ENCODE assay signal across 23 cellular contexts in the genomic region with DNA sequence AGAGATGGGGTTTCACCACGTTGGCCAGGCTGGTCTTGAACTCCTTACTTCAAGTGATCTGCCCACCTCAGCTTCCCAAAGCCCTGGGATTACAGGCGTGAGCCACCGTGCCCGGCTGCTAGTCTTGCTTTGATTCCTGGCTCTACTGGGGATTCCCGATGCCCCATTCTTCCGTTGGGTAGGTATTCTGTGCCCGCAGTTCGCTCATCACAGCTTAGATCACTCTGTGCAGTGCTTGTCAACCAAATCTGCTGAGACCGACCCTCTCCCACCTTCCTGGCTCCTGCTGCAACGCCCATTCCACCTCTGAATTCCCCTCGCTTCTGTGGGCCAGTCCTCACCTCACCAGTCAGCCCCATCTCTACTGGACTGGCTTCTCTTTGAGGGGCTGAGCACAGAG. TPM values are rescaled to one million over a fixed set of nuclear protein-coding genes. Genes with fewer than 3 reads are reported as not detected.
DNase-seq lines count a peak whose midpoint lies in the region; ATAC-seq, FAIRE-seq and TF ChIP-seq lines count a peak whose summit lies in the region.
"Had no signal": no experiment of that assay in that cellular context is flagged by ENCODE, and none has a peak within 500 bp of the region (broad histone marks: within the 10 kb centered on the region; RNA-seq: fewer than 3 reads in every experiment).

No MANE protein-coding gene starts in this region.

- POLR2A ChIA-PET in activated CD4-positive, alpha-beta memory T cell treated with anti-CD3 and anti-CD28 coated beads for 36 hours (lab: Charles Lee) = no interaction called here
- POLR2A ChIA-PET in naive thymus-derived CD4-positive, alpha-beta T cell (lab: Charles Lee) = interaction anchor here (0.6 to 13.9 kb wide), 12 partner anchors 9 to 93 kb away, joined by 3 to 566 read pairs (median 4); a partner anchor contains a TSS

- H3K27me3 ChIP-seq in CD4-positive, CD25-positive, alpha-beta regulatory T cell (ENCODE audit: control insufficient read depth, insufficient read depth, low read length) = no peaks in the 10 kb centered on the region
- H3K27me3 ChIP-seq in naive thymus-derived CD4-positive, alpha-beta T cell (ENCODE audit: control insufficient read depth in 2 of 2, insufficient read depth in 2 of 2, low read length in 2 of 2) = no peaks in the 10 kb centered on the region
- H3K27me3 ChIP-seq: adrenal gland, SJSA1 had no signal

- no peak for TF ChIP-seq POLR2A in GM12891 (IDR thresholded peaks at IDR 0.05; ENCODE audit: low read depth, low read length)

- FAIRE-seq in GM12891 (lab: Jason Lieb, UNC) = no peak
- FAIRE-seq: TTC549 had no signal

- peak overlapping the region; percentile 52 for H3K4me3 Mint-ChIP-seq in T-helper 2 cell treated with Interferon-gamma antibody and Interleukin-4, amounts not matched to agents 5 μg/mL and 100 μg/mL, for 36 hours
- H3K4me3 Mint-ChIP-seq in CD4-positive, CD25-positive, alpha-beta regulatory T cell = peak overlapping the region in 3 of 4 donors; percentile 37 to 85 (median 45)
- H3K4me3 Mint-ChIP-seq in activated CD4-positive, alpha-beta memory T cell treated with anti-CD3 and anti-CD28 coated beads for 36 hours = no peak overlapping the region
- H3K4me3 Mint-ChIP-seq in naive thymus-derived CD4-positive, alpha-beta T cell = peak overlapping the region; percentile 58 to 89 (median 76)

- ATAC-seq in CD4-positive, CD25-positive, alpha-beta regulatory T cell (ENCODE audit: low read depth in 2 of 2) = no peak
- no peak for ATAC-seq in naive thymus-derived CD4-positive, alpha-beta T cell

- H3K36me3 ChIP-seq in CD4-positive, CD25-positive, alpha-beta regulatory T cell (ENCODE audit: control insufficient read depth, insufficient read depth, low read length) = peaks cover 23% of the 10 kb centered on the region
- H3K36me3 ChIP-seq in naive thymus-derived CD4-positive, alpha-beta T cell (ENCODE audit: control insufficient read depth in 2 of 3, insufficient read depth in 3 of 3, low read length in 3 of 3) = no peaks in the 10 kb centered on the region
- H3K36me3 ChIP-seq: adrenal gland, HAP-1 had no signal

- peaks cover 37% of the 10 kb centered on the region for H3K4me1 Mint-ChIP-seq in T-helper 2 cell treated with Interferon-gamma antibody and Interleukin-4, amounts not matched to agents 5 μg/mL and 100 μg/mL, for 36 hours (ENCODE audit: low read depth)
- H3K4me1 Mint-ChIP-seq in CD4-positive, CD25-positive, alpha-beta regulatory T cell = peaks cover 5 to 70% (median 25%) of the 10 kb centered on the region in 4 donors
- peaks cover 38% of the 10 kb centered on the region for H3K4me1 Mint-ChIP-seq in activated CD4-positive, alpha-beta memory T cell treated with anti-CD3 and anti-CD28 coated beads for 36 hours (ENCODE audit: low read depth)
- H3K4me1 Mint-ChIP-seq in naive thymus-derived CD4-positive, alpha-beta T cell = peaks cover 27 to 72% (median 47%) of the 10 kb centered on the region in 7 donors

- peaks cover 44% of the 10 kb centered on the region for H3K36me3 Mint-ChIP-seq in T-helper 2 cell treated with Interferon-gamma antibody and Interleukin-4, amounts not matched to agents 5 μg/mL and 100 μg/mL, for 36 hours (ENCODE audit: low read depth)
- H3K36me3 Mint-ChIP-seq in CD4-positive, CD25-positive, alpha-beta regulatory T cell = peaks cover 6% of the 10 kb centered on the region
- H3K36me3 Mint-ChIP-seq in activated CD4-positive, alpha-beta memory T cell treated with anti-CD3 and anti-CD28 coated beads for 36 hours = no peaks in the 10 kb centered on the region
- peaks cover 0 to 33% (median 0%) of the 10 kb centered on the region in 5 donors for H3K36me3 Mint-ChIP-seq in naive thymus-derived CD4-positive, alpha-beta T cell

- DNase-seq in T-helper 2 cell treated with Interferon-gamma antibody and Interleukin-4, amounts not matched to agents 5 μg/mL and 100 μg/mL, for 36 hours (ENCODE audit: low spot score) = no peak
- DNase-seq in T-helper 2 cell (no peak), GM12891 (ENCODE audit: insufficient read length, low spot score) (no peak), retina (no peak)
- DNase-seq in CD4-positive, CD25-positive, alpha-beta regulatory T cell = no peak
- peak; percentile 29 for DNase-seq in activated CD4-positive, alpha-beta memory T cell treated with anti-CD3 and anti-CD28 coated beads for 36 hours
- DNase-seq in naive thymus-derived CD4-positive, alpha-beta T cell = peak in 1 of 9 donors; percentile 38
- no peak for DNase-seq in activated CD4-positive, CD25-positive, alpha-beta regulatory T cell treated with anti-CD3 and anti-CD28 coated beads, Interleukin-2, amount 50 U/mL, for 72 hours
- DNase-seq: activated CD8-positive, alpha-beta memory T cell treated with anti-CD3 and anti-CD28 coated beads for 24 hours; caudate nucleus; effector CD8-positive, alpha-beta T cell; KBM-7; mesendoderm; NCI-H1105 treated with DMSO at 0.1 percent for 48 hours; NCI-H2107; NCI-H69 had no signal

- no peaks in the 10 kb centered on the region for H3K9me3 ChIP-seq in CD4-positive, CD25-positive, alpha-beta regulatory T cell (ENCODE audit: control insufficient read depth in 2 of 2, low read length in 2 of 2)
- no peaks in the 10 kb centered on the region for H3K9me3 ChIP-seq in naive thymus-derived CD4-positive, alpha-beta T cell (ENCODE audit: control insufficient read depth in 2 of 3, low read length in 3 of 3)
- H3K9me3 ChIP-seq: adrenal gland, HAP-1, SJSA1 had no signal

- H3K9me3 Mint-ChIP-seq in T-helper 2 cell treated with Interferon-gamma antibody and Interleukin-4, amounts not matched to agents 5 μg/mL and 100 μg/mL, for 36 hours = no peaks in the 10 kb centered on the region
- peaks cover 0 to 2% (median 0%) of the 10 kb centered on the region in 7 donors for H3K9me3 Mint-ChIP-seq in CD4-positive, CD25-positive, alpha-beta regulatory T cell
- no peaks in the 10 kb centered on the region for H3K9me3 Mint-ChIP-seq in activated CD4-positive, alpha-beta memory T cell treated with anti-CD3 and anti-CD28 coated beads for 36 hours
- peaks cover 0 to 2% (median 0%) of the 10 kb centered on the region in 11 donors for H3K9me3 Mint-ChIP-seq in naive thymus-derived CD4-positive, alpha-beta T cell

- peak overlapping the region; percentile 99 for H3K27ac Mint-ChIP-seq in T-helper 2 cell treated with Interferon-gamma antibody and Interleukin-4, amounts not matched to agents 5 μg/mL and 100 μg/mL, for 36 hours
- H3K27ac Mint-ChIP-seq in CD4-positive, CD25-positive, alpha-beta regulatory T cell = peak overlapping the region; percentile 96 to 100 (median 98)
- peak overlapping the region; percentile 93 for H3K27ac Mint-ChIP-seq in activated CD4-positive, alpha-beta memory T cell treated with anti-CD3 and anti-CD28 coated beads for 36 hours
- H3K27ac Mint-ChIP-seq in naive thymus-derived CD4-positive, alpha-beta T cell = peak overlapping the region; percentile 91 to 100 (median 99)

- H3K27me3 Mint-ChIP-seq in T-helper 2 cell treated with Interferon-gamma antibody and Interleukin-4, amounts not matched to agents 5 μg/mL and 100 μg/mL, for 36 hours (ENCODE audit: low read depth) = no peaks in the 10 kb centered on the region
- H3K27me3 Mint-ChIP-seq in CD4-positive, CD25-positive, alpha-beta regulatory T cell = no peaks in the 10 kb centered on the region
- no peaks in the 10 kb centered on the region for H3K27me3 Mint-ChIP-seq in activated CD4-positive, alpha-beta memory T cell treated with anti-CD3 and anti-CD28 coated beads for 36 hours
- no peaks in the 10 kb centered on the region for H3K27me3 Mint-ChIP-seq in naive thymus-derived CD4-positive, alpha-beta T cell

- peak overlapping the region; percentile 97 for H3K27ac ChIP-seq in CD4-positive, CD25-positive, alpha-beta regulatory T cell (ENCODE audit: insufficient read depth, low read length, poor library complexity, severe bottlenecking)
- peak overlapping the region; percentile 61 for H3K27ac ChIP-seq in naive thymus-derived CD4-positive, alpha-beta T cell (ENCODE audit: low read depth, low read length)
- H3K27ac ChIP-seq: SJSA1 had no signal

- H3K4me3 ChIP-seq in CD4-positive, CD25-positive, alpha-beta regulatory T cell (ENCODE audit: low read depth, low read length) = no peak overlapping the region
- H3K4me3 ChIP-seq in naive thymus-derived CD4-positive, alpha-beta T cell (ENCODE audit: low read length) = no peak overlapping the region
- H3K4me3 ChIP-seq: adrenal gland, HAP-1, SJSA1 had no signal

- intact Hi-C loops in activated CD4-positive, alpha-beta memory T cell treated with anti-CD3 and anti-CD28 coated beads for 36 hours (cut with micrococcal nuclease) = no loop called here
- intact Hi-C loops in naive thymus-derived CD4-positive, alpha-beta T cell (cut with micrococcal nuclease) = loop anchor here (5.0 to 10.0 kb wide), 2 partner anchors 41 to 1586 kb away; a partner anchor contains a TSS

- peaks cover 62% of the 10 kb centered on the region for H3K4me1 ChIP-seq in CD4-positive, CD25-positive, alpha-beta regulatory T cell (ENCODE audit: control insufficient read depth, insufficient read depth, low read length, poor library complexity, severe bottlenecking)
- peaks cover 42 to 61% of the 10 kb centered on the region in 2 donors for H3K4me1 ChIP-seq in naive thymus-derived CD4-positive, alpha-beta T cell (ENCODE audit: control insufficient read depth in 2 of 2, insufficient read depth in 2 of 2, low read length in 2 of 2)

- CTCF ChIA-PET in activated CD4-positive, alpha-beta memory T cell treated with anti-CD3 and anti-CD28 coated beads for 36 hours (lab: Charles Lee) = interaction anchor here (0.6 to 7.0 kb wide), 5 partner anchors 10 to 164 kb away, joined by 3 to 93 read pairs (median 3); a partner anchor contains a TSS
- CTCF ChIA-PET in naive thymus-derived CD4-positive, alpha-beta T cell (lab: Charles Lee) = interaction anchor here (0.6 to 8.3 kb wide), 3 partner anchors 31 to 60 kb away, joined by 3 to 147 read pairs (median 14); a partner anchor contains a TSS

RNA-seq across cellular contexts. Expression of a gene that starts 4.6 kb away (rescaled TPM):
- total RNA-seq in CD4-positive, CD25-positive, alpha-beta regulatory T cell = 35.1 TPM
- polyA plus RNA-seq in CD4-positive, CD25-positive, alpha-beta regulatory T cell = 10 to 100 TPM in 3 of 4 donors, 1 to 10 TPM in 1; 9.7 to 15.0 (median 12.6) TPM
- total RNA-seq in activated CD4-positive, alpha-beta memory T cell treated with anti-CD3 and anti-CD28 coated beads for 36 hours = 10 to 100 TPM; 19.7 to 24.6 TPM
- 10 to 100 TPM; 36.0 to 69.2 (median 60.8) TPM for total RNA-seq in naive thymus-derived CD4-positive, alpha-beta T cell
- polyA plus RNA-seq in naive thymus-derived CD4-positive, alpha-beta T cell = 10 to 100 TPM; 20.2 to 25.4 TPM
- 15.6 TPM for polyA plus RNA-seq in GM12891 (2012; ENCODE audit: low read depth, missing spikeins)

RNA-seq across cellular contexts. Expression of a gene that starts 16.1 kb away (rescaled TPM):
- total RNA-seq in CD4-positive, CD25-positive, alpha-beta regulatory T cell = 3.7 TPM
- under 1 TPM in 2 of 4 donors, not detected in 2; 0.06 to 0.21 TPM for polyA plus RNA-seq in CD4-positive, CD25-positive, alpha-beta regulatory T cell
- under 1 TPM; 0.73 to 1.00 TPM for total RNA-seq in activated CD4-positive, alpha-beta memory T cell treated with anti-CD3 and anti-CD28 coated beads for 36 hours
- 10 to 100 TPM in 2 of 5 experiments, 1 to 10 TPM in 3; 1.1 to 82.8 (median 3.9) TPM for total RNA-seq in naive thymus-derived CD4-positive, alpha-beta T cell
- under 1 TPM; 0.12 to 0.34 TPM for polyA plus RNA-seq in naive thymus-derived CD4-positive, alpha-beta T cell
- 0.36 TPM for polyA plus RNA-seq in GM12891 (2012; ENCODE audit: low read depth, missing spikeins)
- total RNA-seq: A172, Daoy, fibroblast of lung, SJSA1 had no signal
- polyA plus RNA-seq: fibroblast of lung had no signal

RNA-seq across cellular contexts. Expression of a gene that starts 58.7 kb away (rescaled TPM):
- total RNA-seq in CD4-positive, CD25-positive, alpha-beta regulatory T cell = 289 TPM
- 10 to 100 TPM; 45.3 to 79.3 (median 61.5) TPM for polyA plus RNA-seq in CD4-positive, CD25-positive, alpha-beta regulatory T cell
- 10 to 100 TPM; 48.7 to 50.1 TPM for total RNA-seq in activated CD4-positive, alpha-beta memory T cell treated with anti-CD3 and anti-CD28 coated beads for 36 hours
- total RNA-seq in naive thymus-derived CD4-positive, alpha-beta T cell = 100 to 1,000 TPM in 2 of 5 experiments, 10 to 100 TPM in 3; 25.5 to 472 (median 66.7) TPM
- 1 to 10 TPM in 1 of 2 donors, under 1 TPM in 1; 0.83 to 1.0 TPM for polyA plus RNA-seq in naive thymus-derived CD4-positive, alpha-beta T cell
- 7.4 TPM for polyA plus RNA-seq in GM12891 (2012; ENCODE audit: low read depth, missing spikeins)
- total RNA-seq: A172, Daoy had no signal
